Comparison of ENCODE assay signal across 10 cellular contexts in the genomic region with DNA sequence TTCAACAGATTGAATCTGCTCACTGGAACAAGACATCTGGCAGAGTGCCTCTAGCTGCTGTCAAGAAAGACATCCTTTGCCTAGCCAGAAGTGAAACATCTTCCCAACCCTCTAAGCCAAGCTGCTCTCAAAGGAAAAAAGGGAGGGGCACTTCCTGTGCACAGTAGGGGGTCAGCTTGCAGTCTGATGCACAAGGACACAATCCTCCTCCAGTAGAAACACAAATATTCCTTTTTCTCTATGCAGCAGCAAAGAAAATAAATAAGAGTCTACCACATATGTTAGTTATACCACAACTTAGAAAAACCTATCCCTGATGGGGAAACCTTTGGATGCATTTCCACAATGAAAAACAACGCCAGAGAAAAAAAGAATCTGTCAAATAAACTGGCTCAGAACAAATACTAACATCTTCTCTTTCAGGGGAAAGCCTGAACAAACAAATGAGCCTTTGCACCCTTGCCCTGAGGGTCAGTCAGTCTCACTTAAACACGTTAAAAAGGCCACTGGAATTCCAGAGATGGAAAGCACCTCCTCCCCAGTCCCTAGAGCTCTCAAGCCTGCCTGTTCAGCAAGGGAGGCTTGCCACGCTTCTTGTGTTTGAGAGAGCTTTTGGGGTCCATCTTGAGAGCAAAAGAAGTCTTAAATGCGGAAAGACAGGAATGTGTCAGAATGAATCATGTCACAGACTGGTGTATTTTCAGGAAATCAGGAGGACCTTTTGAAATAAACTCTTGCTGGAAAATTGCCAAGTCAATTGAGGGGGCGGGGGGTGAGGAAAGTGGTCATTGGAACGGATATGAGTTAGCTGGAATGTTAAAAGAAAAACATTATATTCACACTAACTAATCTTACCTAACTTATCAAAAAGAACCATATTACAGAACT. TPM values are rescaled to one million over a fixed set of nuclear protein-coding genes. Genes with fewer than 3 reads are reported as not detected.
A peak's percentile ranks its signal among the peaks of the same experiment; 100 is the strongest.
DNase-seq lines count a peak whose midpoint lies in the region; ATAC-seq, FAIRE-seq and TF ChIP-seq lines count a peak whose summit lies in the region.
"Had no signal": no experiment of that assay in that cellular context is flagged by ENCODE, and none has a peak within 500 bp of the region (broad histone marks: within the 10 kb centered on the region; RNA-seq: fewer than 3 reads in every experiment).

No MANE protein-coding gene starts in this region.

- no peak overlapping the region for H3K4me3 Mint-ChIP-seq in activated CD4-positive, alpha-beta memory T cell treated with anti-CD3 and anti-CD28 coated beads, Interleukin-2, amount 10 ng/mL, durations not matched to agents 7 days and 5 days
- H3K4me3 Mint-ChIP-seq in CD4-positive, alpha-beta T cell, result no peak overlapping the region
- H3K4me3 Mint-ChIP-seq: activated T-cell treated with anti-CD3 and anti-CD28 coated beads, Interleukin-2, amount 50 U/mL, for 24 hours had no signal

- no peak overlapping the region for H4K91ac ChIP-seq in H1 (replicated peaks; ENCODE audit: insufficient read length, low read length)

- peaks cover 52% of the 10 kb centered on the region for H3K27me3 Mint-ChIP-seq in activated CD4-positive, alpha-beta memory T cell treated with anti-CD3 and anti-CD28 coated beads, Interleukin-2, amount 10 ng/mL, durations not matched to agents 7 days and 5 days
- H3K27me3 Mint-ChIP-seq in CD4-positive, alpha-beta T cell, result peaks cover 60% of the 10 kb centered on the region

- H3K79me2 ChIP-seq in H1 (ENCODE audit: control insufficient read depth in 1 of 2, insufficient read depth in 2 of 2, low read length in 2 of 2), result no peaks in the 10 kb centered on the region

- no peak overlapping the region for H4K5ac ChIP-seq in H1 (ENCODE audit: insufficient read length, low read depth, low read length)

- peak overlapping the region; percentile 8 to 9; a peak in 1 of 4 replicates for H3K4me2 ChIP-seq in H1 (ENCODE audit: insufficient read depth in 1 of 2, low read depth in 2 of 2, low read length in 2 of 2)

- no peak overlapping the region for H3K27ac ChIP-seq in H1 (ENCODE audit: low read depth, low read length)
- H3K27ac ChIP-seq in CD4-positive, alpha-beta T cell (ENCODE audit: low read depth, low read length), result no peak overlapping the region

- no peak for TF ChIP-seq EP300 in H1 (IDR thresholded peaks at IDR 0.05; ENCODE audit: borderline replicate concordance in 1 of 2, low read depth in 2 of 2, low read length in 2 of 2)

- no peaks in the 10 kb centered on the region for H3K9me3 Mint-ChIP-seq in activated CD4-positive, alpha-beta memory T cell treated with anti-CD3 and anti-CD28 coated beads, Interleukin-2, amount 10 ng/mL, durations not matched to agents 7 days and 5 days
- no peaks in the 10 kb centered on the region for H3K9me3 Mint-ChIP-seq in CD4-positive, alpha-beta T cell
- H3K9me3 Mint-ChIP-seq: activated T-cell treated with anti-CD3 and anti-CD28 coated beads, Interleukin-2, amount 50 U/mL, for 24 hours had no signal

- H3K9me3 ChIP-seq in H1 (ENCODE audit: insufficient read depth in 2 of 2, low read depth in 1 of 2, low read length in 1 of 2) (no peaks in the 10 kb centered on the region), mucosa of descending colon (no peaks in the 10 kb centered on the region)
- no peaks in the 10 kb centered on the region for H3K9me3 ChIP-seq in CD4-positive, alpha-beta T cell (ENCODE audit: control insufficient read depth, low read length)

- no peak for TF ChIP-seq RAD21 in H1 (IDR thresholded peaks at IDR 0.05 in 1 of 2, conservative IDR thresholded peaks at IDR 0.05 in 1 of 2; ENCODE audit: low read depth in 2 of 2, low read length in 2 of 2)

- CTCF ChIA-PET in H1 (lab: Charles Lee; ENCODE audit: partially characterized antibody), result interaction anchor here (0.8 to 2.8 kb wide), 5 partner anchors 10 to 150 kb away, joined by 3 to 7 read pairs (median 3); a partner anchor contains a TSS
- CTCF ChIA-PET in activated CD4-positive, alpha-beta memory T cell treated with anti-CD3 and anti-CD28 coated beads, Interleukin-2, amount 10 ng/mL, durations not matched to agents 7 days and 5 days (lab: Charles Lee), result no interaction called here
- CTCF ChIA-PET in CD4-positive, alpha-beta T cell (lab: Charles Lee), result no interaction called here

- H3K36me3 ChIP-seq in H1 (ENCODE audit: control insufficient read depth in 2 of 4, insufficient read depth in 4 of 4, low read length in 3 of 4) (peaks cover 0 to 27% (median 7%) of the 10 kb centered on the region in 4 experiments; a peak in 4 of 8 replicates), mucosa of descending colon (ENCODE audit: low read depth) (no peaks in the 10 kb centered on the region)

- no peak overlapping the region for H3K14ac ChIP-seq in H1 (ENCODE audit: insufficient read length)

- no peak overlapping the region for H3K18ac ChIP-seq in H1 (ENCODE audit: extremely low read depth, low read length)

- TF ChIP-seq POLR2A in H1 (IDR thresholded peaks at IDR 0.05; ENCODE audit: control extremely low read depth in 1 of 2, low read depth in 2 of 2, low read length in 2 of 2), result no peak

- no peak overlapping the region for H2BK120ac ChIP-seq in H1 (replicated peaks; ENCODE audit: low read depth, low read length)

- POLR2A ChIA-PET in H1 (lab: Charles Lee; ENCODE audit: partially characterized antibody), result no interaction called here
- POLR2A ChIA-PET in activated CD4-positive, alpha-beta memory T cell treated with anti-CD3 and anti-CD28 coated beads, Interleukin-2, amount 10 ng/mL, durations not matched to agents 7 days and 5 days (lab: Charles Lee), result no interaction called here
- POLR2A ChIA-PET in CD4-positive, alpha-beta T cell (lab: Charles Lee), result no interaction called here

- H3K4ac ChIP-seq in H1 (replicated peaks; ENCODE audit: insufficient read length, low read depth, low read length), result no peak overlapping the region

- H3K9ac ChIP-seq in H1 (replicated peaks in 1 of 4; ENCODE audit: extremely low read depth in 1 of 4, low read depth in 3 of 4, low read length in 3 of 4), result no peak overlapping the region

- no peak overlapping the region for H3K23ac ChIP-seq in H1 (ENCODE audit: insufficient read length)

- no peaks in the 10 kb centered on the region for H3K36me3 Mint-ChIP-seq in activated CD4-positive, alpha-beta memory T cell treated with anti-CD3 and anti-CD28 coated beads, Interleukin-2, amount 10 ng/mL, durations not matched to agents 7 days and 5 days (ENCODE audit: low read depth)
- no peaks in the 10 kb centered on the region for H3K36me3 Mint-ChIP-seq in CD4-positive, alpha-beta T cell (ENCODE audit: low read depth)

- no peak overlapping the region for H3K4me3 ChIP-seq in H1 (ENCODE audit: extremely low read depth in 1 of 4, insufficient read depth in 2 of 4, low read depth in 3 of 4, low read length in 4 of 4)
- H3K4me3 ChIP-seq in mucosa of descending colon, result no peak overlapping the region

- intact Hi-C loops in mucosa of descending colon (cut with DNase I, micrococcal nuclease), result no loop called here
- intact Hi-C loops in CD4-positive, alpha-beta T cell (cut with DNase I, micrococcal nuclease), result no loop called here

- no peak overlapping the region for H3K27ac Mint-ChIP-seq in activated CD4-positive, alpha-beta memory T cell treated with anti-CD3 and anti-CD28 coated beads, Interleukin-2, amount 10 ng/mL, durations not matched to agents 7 days and 5 days
- no peak overlapping the region for H3K27ac Mint-ChIP-seq in CD4-positive, alpha-beta T cell
- H3K27ac Mint-ChIP-seq: activated T-cell treated with anti-CD3 and anti-CD28 coated beads, Interleukin-2, amount 50 U/mL, for 24 hours had no signal

- H3K79me1 ChIP-seq in H1 (ENCODE audit: low read depth, low read length), result no peaks in the 10 kb centered on the region

- H4K20me1 ChIP-seq in H1 (replicated peaks in 1 of 2; ENCODE audit: control insufficient read depth in 1 of 2, insufficient read depth in 2 of 2, low read length in 2 of 2), result no peaks in the 10 kb centered on the region

- no peaks in the 10 kb centered on the region for H3K23me2 ChIP-seq in H1 (ENCODE audit: low read depth, low read length)

- ATAC-seq in mucosa of descending colon, result peak; percentile 15
- no peak for ATAC-seq in GM21367 (IDR thresholded peaks at IDR 0.05; ENCODE audit: unreplicated experiment)
- no peak for ATAC-seq in CD4-positive, alpha-beta T cell (ENCODE audit: poor library complexity)

- H3K27me3 ChIP-seq in H1 (replicated peaks in 1 of 4; ENCODE audit: control insufficient read depth in 3 of 4, extremely low read depth in 1 of 4, insufficient read depth in 3 of 4, low read length in 3 of 4), result peaks cover 0 to 3% (median 1%) of the 10 kb centered on the region in 4 experiments; a peak in 6 of 7 replicates
- H3K27me3 ChIP-seq in CD4-positive, alpha-beta T cell (ENCODE audit: control insufficient read depth, insufficient read depth, low read length), result peaks cover 9% of the 10 kb centered on the region

- no peak overlapping the region for H2BK5ac ChIP-seq in H1 (ENCODE audit: low read depth, low read length)

- no peak for TF ChIP-seq CTCF in H1 (IDR thresholded peaks at IDR 0.05; ENCODE audit: control extremely low read depth in 1 of 3, insufficient read depth in 1 of 3, low read depth in 1 of 3, low read length in 3 of 3)
- TF ChIP-seq CTCF in mucosa of descending colon (IDR thresholded peaks at IDR 0.05), result no peak
- TF ChIP-seq CTCF in CD4-positive, alpha-beta T cell (IDR thresholded peaks at IDR 0.05), result no peak

- H3K4me1 ChIP-seq in H1 (replicated peaks in 1 of 4; ENCODE audit: control insufficient read depth in 3 of 4, insufficient read depth in 4 of 4, low read length in 3 of 4) (no peaks in the 10 kb centered on the region; a peak in 2 of 7 replicates), mucosa of descending colon (ENCODE audit: low read depth) (peaks cover 46% of the 10 kb centered on the region)

- H2BK15ac ChIP-seq in H1 (ENCODE audit: low read length), result no peak overlapping the region

- DNase-seq in AG20443 (ENCODE audit: low spot score) (peak; percentile 47), NCI-H446 (lab: John Stamatoyannopoulos, UW) (peak; percentile 47 to 75), H1 (ENCODE audit: low read depth in 1 of 2, low spot score in 2 of 2) (peak in 1 of 2 experiments; percentile 57), mucosa of descending colon (no peak)
- DNase-seq in activated CD4-positive, alpha-beta memory T cell treated with anti-CD3 and anti-CD28 coated beads, Interleukin-2, amount 10 ng/mL, durations not matched to agents 7 days and 5 days, result no peak
- DNase-seq in CD4-positive, alpha-beta T cell, result no peak
- DNase-seq in activated CD8-positive, alpha-beta memory T cell treated with anti-CD3 and anti-CD28 coated beads, Interleukin-2, amount 50 U/mL, for 4 hours, result no peak
- DNase-seq: activated T-cell treated with anti-CD3 and anti-CD28 coated beads, Interleukin-2, amount 50 U/mL, for 24 hours; DND-41 had no signal

- no peaks in the 10 kb centered on the region for H3K4me1 Mint-ChIP-seq in activated CD4-positive, alpha-beta memory T cell treated with anti-CD3 and anti-CD28 coated beads, Interleukin-2, amount 10 ng/mL, durations not matched to agents 7 days and 5 days
- H3K4me1 Mint-ChIP-seq in CD4-positive, alpha-beta T cell (ENCODE audit: low read depth), result no peaks in the 10 kb centered on the region

- peak; percentile 19 for FAIRE-seq in H1 (lab: Jason Lieb, UNC)

- H2AFZ ChIP-seq in H1 (ENCODE audit: low read length), result no peak overlapping the region

- H4K8ac ChIP-seq in H1 (ENCODE audit: extremely low read depth, insufficient read depth, low read length), result no peak overlapping the region

- H2BK20ac ChIP-seq in H1 (ENCODE audit: low read length), result no peak overlapping the region

- H2AK5ac ChIP-seq in H1 (ENCODE audit: low read depth, low read length), result no peak overlapping the region

- WGBS in H1 (ENCODE audit: extremely low coverage in 1 of 2, insufficient coverage in 1 of 2, insufficient read length in 1 of 2, insufficient replicate concordance in 2 of 2, low coverage in 1 of 2, low lambda C conversion rate in 2 of 2, missing lambda C conversion rate in 1 of 2), 2 experiments, result 69% methylated on average over 6 of the region's 6 CpGs; no CpG with 5 or more reads in 1 of the 2 experiments

- H3K56ac ChIP-seq in H1 (replicated peaks; ENCODE audit: insufficient read length, low read depth, low read length), result no peak overlapping the region

- H2BK12ac ChIP-seq in H1 (ENCODE audit: low read depth, low read length), result no peak overlapping the region

RNA-seq across cellular contexts. Expression of a gene that starts 7.5 kb away (rescaled TPM):
- 37.2 and 38.5 TPM in 2 replicates for total RNA-seq in H1 (2021; fragmentation: NEBNext Ultra II Directional; extraction: Animal tissue kit (Norgen Biotek cat#: 25700))
- polyA plus RNA-seq in H1 (2011; rRNA removed), result 31.9 and 61.6 TPM in 2 replicates
- polyA plus RNA-seq in H1 (2011; cell fraction: cytosol; rRNA removed), result 42.0 TPM
- polyA plus RNA-seq in H1 (2011; cell fraction: nucleus; rRNA removed), result 128 TPM
- 33.3 to 48.6 TPM (median 43.2 TPM) in 4 replicates for polyA plus RNA-seq in H1 (2012, experiment 1 of 2)
- polyA plus RNA-seq in H1 (2012, experiment 2 of 2), result 2.2 TPM
- polyA plus RNA-seq in H1 (2013, experiment 1 of 2), result 53.3 TPM
- polyA plus RNA-seq in H1 (2013, experiment 2 of 2), result 41.9 TPM
- polyA minus RNA-seq in H1 (2011; rRNA and poly(A)+ RNA removed), result 79.9 and 90.4 TPM in 2 replicates
- 35.5 TPM for polyA minus RNA-seq in H1 (2011; cell fraction: cytosol; rRNA and poly(A)+ RNA removed)
- 58.9 TPM for polyA minus RNA-seq in H1 (2011; cell fraction: nucleus; rRNA and poly(A)+ RNA removed)
- total RNA-seq in mucosa of descending colon, result 100 to 1,000 TPM in 2 of 3 donors, 10 to 100 TPM in 1; 82.0 to 165 (median 148) TPM
- not detected for total RNA-seq in activated CD4-positive, alpha-beta memory T cell treated with anti-CD3 and anti-CD28 coated beads, Interleukin-2, amount 10 ng/mL, durations not matched to agents 7 days and 5 days
- not detected for total RNA-seq in CD4-positive, alpha-beta T cell

Comparison
In these comparisons a context has a peak if more than half of its experiments do, and no peak if none do; other contexts are left out.
1. DNase-seq: peak in AG20443 (single experiment) and NCI-H446 (2 of 2); none in mucosa of descending colon (0 of 3), activated CD4-positive, alpha-beta memory T cell treated with anti-CD3 and anti-CD28 coated beads, Interleukin-2, amount 10 ng/mL, durations not matched to agents 7 days and 5 days (single experiment), CD4-positive, alpha-beta T cell (0 of 10) and activated CD8-positive, alpha-beta memory T cell treated with anti-CD3 and anti-CD28 coated beads, Interleukin-2, amount 50 U/mL, for 4 hours (single experiment).
2. RNA of a gene that starts 7.5 kb away (total RNA-seq): 82.0 to 165 TPM in mucosa of descending colon and 37.2 to 38.5 TPM in H1; not detected in CD4-positive, alpha-beta T cell and not detected in activated CD4-positive, alpha-beta memory T cell treated with anti-CD3 and anti-CD28 coated beads, Interleukin-2, amount 10 ng/mL, durations not matched to agents 7 days and 5 days; every median in the first group is over 10 times any median in the second.